8 cellular contexts compared by ENCODE assay signal in genomic region chr12:90909069-90909676, GRCh38. TPM values are rescaled to one million over a fixed set of nuclear protein-coding genes. Genes with fewer than 3 reads are reported as not detected.
DNase-seq lines count a peak whose midpoint lies in the region; ATAC-seq and TF ChIP-seq lines count a peak whose summit lies in the region.

No MANE protein-coding gene starts in this region.

- H3K4me3 ChIP-seq in liver (ENCODE audit: low read depth in 1 of 3, low read length in 3 of 3), result no peak overlapping the region

- no peak overlapping the region for H3K9ac ChIP-seq in liver (ENCODE audit: low read depth in 1 of 2, low read length in 2 of 2)

- TF ChIP-seq RAD21 in liver (IDR thresholded peaks at IDR 0.05), result peak; percentile 81 to 87

- no peak overlapping the region for H3K27ac Mint-ChIP-seq in activated CD4-positive, alpha-beta memory T cell treated with anti-CD3 and anti-CD28 coated beads for 36 hours

- in situ Hi-C loops in T47D (cut with HindIII; ENCODE audit: low pct_unique_long_range_greater_than_20kb, low sequenced_read_pairs), result no loop called here

- H3K27me3 ChIP-seq in liver (ENCODE audit: control insufficient read depth in 4 of 4, insufficient read depth in 4 of 4, low read length in 3 of 4), result no peaks in the 10 kb centered on the region

- 42% methylated on average over 7 of the region's 7 CpGs for WGBS in liver

- H3K4me1 Mint-ChIP-seq in activated CD4-positive, alpha-beta memory T cell treated with anti-CD3 and anti-CD28 coated beads for 36 hours (ENCODE audit: low read depth), result no peaks in the 10 kb centered on the region

- H3K36me3 ChIP-seq in liver (ENCODE audit: control insufficient read depth in 4 of 4, insufficient read depth in 3 of 4, low read depth in 1 of 4, low read length in 3 of 4), result no peaks in the 10 kb centered on the region

- no peak overlapping the region for H3K4me3 Mint-ChIP-seq in activated CD4-positive, alpha-beta memory T cell treated with anti-CD3 and anti-CD28 coated beads for 36 hours

- H3K9me3 Mint-ChIP-seq in activated CD4-positive, alpha-beta memory T cell treated with anti-CD3 and anti-CD28 coated beads for 36 hours, result no peaks in the 10 kb centered on the region

- ATAC-seq in Right ventricle myocardium superior (ENCODE audit: poor library complexity), result peak; percentile 49
- no peak for ATAC-seq in Right ventricle myocardium inferior
- ATAC-seq in HG02763 (IDR thresholded peaks at IDR 0.05; ENCODE audit: unreplicated experiment), result no peak

- H3K9me3 ChIP-seq in liver (ENCODE audit: control insufficient read depth in 4 of 4, low read length in 3 of 4), result no peaks in the 10 kb centered on the region

- intact Hi-C loops in Right ventricle myocardium superior (cut with DNase I), result no loop called here
- intact Hi-C loops in Right ventricle myocardium inferior (cut with DNase I), result loop anchor here (2.0 kb wide), 1 partner anchor 214 kb away; no protein-coding TSS in a partner anchor
- intact Hi-C loops in activated CD4-positive, alpha-beta memory T cell treated with anti-CD3 and anti-CD28 coated beads for 36 hours (cut with micrococcal nuclease), result no loop called here

- POLR2A ChIA-PET in activated CD4-positive, alpha-beta memory T cell treated with anti-CD3 and anti-CD28 coated beads for 36 hours (lab: Charles Lee), result no interaction called here

- H3K36me3 Mint-ChIP-seq in activated CD4-positive, alpha-beta memory T cell treated with anti-CD3 and anti-CD28 coated beads for 36 hours, result no peaks in the 10 kb centered on the region

- H3K27me3 Mint-ChIP-seq in activated CD4-positive, alpha-beta memory T cell treated with anti-CD3 and anti-CD28 coated beads for 36 hours, result no peaks in the 10 kb centered on the region

- CTCF ChIA-PET in activated CD4-positive, alpha-beta memory T cell treated with anti-CD3 and anti-CD28 coated beads for 36 hours (lab: Charles Lee), result interaction anchor here (1.1 to 1.5 kb wide), 2 partner anchors 1365 to 1369 kb away, joined by 3 read pairs; no protein-coding TSS in a partner anchor

- no peak overlapping the region for H3K27ac ChIP-seq in liver (ENCODE audit: low read depth in 1 of 2, low read length in 2 of 2)

- peak; percentile 68 for TF ChIP-seq CTCF in liver (IDR thresholded peaks at IDR 0.05; ENCODE audit: low read depth, low read length, missing input control)

- H3K4me1 ChIP-seq in liver (ENCODE audit: control insufficient read depth in 4 of 4, insufficient read depth in 4 of 4, low read length in 3 of 4), result no peaks in the 10 kb centered on the region

- DNase-seq in Right ventricle myocardium superior, result no peak
- no peak for DNase-seq in Right ventricle myocardium inferior (ENCODE audit: missing footprints)
- DNase-seq in NCI-H2227 treated with DMSO at 0.1 percent for 48 hours (lab: John Stamatoyannopoulos, UW), result peak; percentile 34
- DNase-seq in T47D (ENCODE audit: low read depth in 1 of 2, low spot score in 1 of 2), result peak; percentile 18 to 72
- no peak for DNase-seq in activated CD4-positive, alpha-beta memory T cell treated with anti-CD3 and anti-CD28 coated beads for 36 hours
- no peak for DNase-seq in activated gamma-delta T cell treated with Interleukin-2 at 50 U/mL for 16 hours

TF ChIP-seq in liver, 16 proteins besides CTCF, POLR2A, EP300 and RAD21:
- TF ChIP-seq MAX (IDR thresholded peaks at IDR 0.05) (no peak), ATF3 (IDR thresholded peaks at IDR 0.05) (no peak), FOXA1 (IDR thresholded peaks at IDR 0.05) (no peak), ZBTB33 (IDR thresholded peaks at IDR 0.05) (no peak), HNF4G (IDR thresholded peaks at IDR 0.05) (no peak), EGR1 (IDR thresholded peaks at IDR 0.05; ENCODE audit: low read depth in 2 of 2) (no peak), RXRA (IDR thresholded peaks at IDR 0.05) (no peak), GABPA (IDR thresholded peaks at IDR 0.05 in 1 of 2, conservative IDR thresholded peaks at IDR 0.05 in 1 of 2) (no peak), NR2F2 (IDR thresholded peaks at IDR 0.05) (no peak)

RNA-seq across cellular contexts. Expression of gene CCER1, which starts 45.8 kb away (rescaled TPM):
- total RNA-seq in Right ventricle myocardium superior, result not detected
- total RNA-seq in Right ventricle myocardium inferior, result not detected
- not detected for total RNA-seq in liver
- not detected for polyA plus RNA-seq in liver
- not detected for total RNA-seq in activated CD4-positive, alpha-beta memory T cell treated with anti-CD3 and anti-CD28 coated beads for 36 hours

Comparison
In these comparisons a context has a peak if more than half of its experiments do, and no peak if none do; other contexts are left out.
1. DNase-seq: peak in NCI-H2227 treated with DMSO at 0.1 percent for 48 hours (single experiment) and T47D (2 of 2); none in Right ventricle myocardium superior (single experiment), Right ventricle myocardium inferior (single experiment), activated CD4-positive, alpha-beta memory T cell treated with anti-CD3 and anti-CD28 coated beads for 36 hours (single experiment) and activated gamma-delta T cell treated with Interleukin-2 at 50 U/mL for 16 hours (single experiment).